In genomic region chr12:52069410-52070242, GRCh38 we compare ENCODE assay signal across 1 cellular context.
A peak's percentile ranks its signal among the peaks of the same experiment; 100 is the strongest.
TF ChIP-seq lines count a peak whose summit lies in the region.

TSS of gene ATG101 (plus strand) at chr12:52069978. CDS start at chr12:52073651, 3,673 bp downstream.

TF ChIP-seq in GM12878, 131 proteins besides CTCF, POLR2A, EP300 and RAD21 (continued from another document and continues in another):
- TF ChIP-seq REST (IDR thresholded peaks at IDR 0.05; ENCODE audit: low read depth, low read length) (no peak), NKRF (conservative IDR thresholded peaks at IDR 0.05) (peak; percentile 97), ZNF217 (IDR thresholded peaks at IDR 0.05) (no peak), PML (IDR thresholded peaks at IDR 0.05; ENCODE audit: low read length) (peak; percentile 79), CEBPB (IDR thresholded peaks at IDR 0.05; ENCODE audit: borderline replicate concordance in 1 of 2, low read depth in 2 of 2, low read length in 2 of 2) (no peak), MTA3 (IDR thresholded peaks at IDR 0.05; ENCODE audit: borderline replicate concordance, low read length) (no peak), SREBF2 (IDR thresholded peaks at IDR 0.05; ENCODE audit: low read length) (peak; percentile 32; the same call in 1 of the 2 replicates), MYC (IDR thresholded peaks at IDR 0.05; ENCODE audit: insufficient read depth, insufficient read length, insufficient replicate concordance, low read length, severe bottlenecking) (peak; percentile 4), CBX5 (IDR thresholded peaks at IDR 0.05; ENCODE audit: low read depth) (no peak; the same call in 1 of the 2 replicates), ATF3 (IDR thresholded peaks at IDR 0.05; ENCODE audit: borderline replicate concordance, extremely low read depth, low read depth, low read length) (no peak), TCF12 (IDR thresholded peaks at IDR 0.05; ENCODE audit: low read depth, low read length) (peak; percentile 80), RELB (IDR thresholded peaks at IDR 0.05; ENCODE audit: low read depth) (peak; percentile 99), HDAC6 (IDR thresholded peaks at IDR 0.05; ENCODE audit: unreplicated experiment) (no peak), GABPA (IDR thresholded peaks at IDR 0.05; ENCODE audit: low read depth) (peak; percentile 89), FOS (IDR thresholded peaks at IDR 0.05; ENCODE audit: borderline replicate concordance, extremely low read depth, insufficient read length) (no peak), ZNF274 (IDR thresholded peaks at IDR 0.05; ENCODE audit: insufficient read depth, insufficient read length) (no peak), ZSCAN29 (IDR thresholded peaks at IDR 0.05) (no peak), ELK1 (IDR thresholded peaks at IDR 0.05; ENCODE audit: low read depth, low read length) (peak; percentile 99), ZBTB4 (CRISPR knock-in tag; IDR thresholded peaks at IDR 0.05) (no peak), JUNB (IDR thresholded peaks at IDR 0.05) (0 out of 2 replicates have a peak, but pooled peaks have one; percentile 10), CUX1 (IDR thresholded peaks at IDR 0.05; ENCODE audit: insufficient replicate concordance, low read depth, low read length) (no peak), NR2C2 (IDR thresholded peaks at IDR 0.05; ENCODE audit: borderline replicate concordance, control insufficient read depth, insufficient read length, low read depth) (no peak), SIN3A (IDR thresholded peaks at IDR 0.05; ENCODE audit: low read depth, low read length) (peak; percentile 83), DPF2 (IDR thresholded peaks at IDR 0.05) (peak; percentile 83), PKNOX1 (IDR thresholded peaks at IDR 0.05) (no peak; the same call in 1 of the 2 replicates), SKIL (IDR thresholded peaks at IDR 0.05; ENCODE audit: low read depth, poor library complexity, severe bottlenecking) (peak; percentile 96), CHD2 (IDR thresholded peaks at IDR 0.05; ENCODE audit: borderline replicate concordance, low read depth, low read length) (peak; percentile 68; the same call in 1 of the 2 replicates), IRF5 (IDR thresholded peaks at IDR 0.05; ENCODE audit: borderline replicate concordance) (no peak), NFXL1 (IDR thresholded peaks at IDR 0.05; ENCODE audit: borderline replicate concordance) (no peak), EGR1 (IDR thresholded peaks at IDR 0.05; ENCODE audit: borderline replicate concordance in 1 of 2, low read depth in 2 of 2, low read length in 2 of 2) (peak; percentile 78 to 93)
